In genomic region chr2:75319951-75320350, GRCh38 we compare ENCODE assay signal across 7 cellular contexts.
"Had no signal": no experiment of that assay in that cellular context is flagged by ENCODE, and none has a peak within 500 bp of the region (broad histone marks: within the 10 kb centered on the region; RNA-seq: fewer than 3 reads in every experiment).

No MANE protein-coding gene starts in this region.

- ATAC-seq: HCT116, K562 had no signal

- H3K4me3 ChIP-seq: K562 had no signal

- DNase-seq: GOT3, H7, HFFc6, IMR-90, KG1 had no signal

- H3K9me3 Mint-ChIP-seq: HFFc6 had no signal

- H3K27ac Mint-ChIP-seq: HFFc6 had no signal

- H3K4me3 Mint-ChIP-seq: HFFc6 had no signal
